In genomic region chr12:129716825-129717224, GRCh38 we compare ENCODE assay signal across 6 cellular contexts.
"Had no signal": no experiment of that assay in that cellular context is flagged by ENCODE, and none has a peak within 500 bp of the region (broad histone marks: within the 10 kb centered on the region; RNA-seq: fewer than 3 reads in every experiment).

No MANE protein-coding gene starts in this region.

- ATAC-seq: GM23338, HCT116, HepG2 had no signal

- H3K4me1 ChIP-seq: HAP-1 had no signal

- H3K36me3 ChIP-seq: HAP-1 had no signal

- H3K9me3 ChIP-seq: HAP-1 had no signal

- H2AFZ ChIP-seq: GM23338 had no signal

- H3K27ac ChIP-seq: HL-60 had no signal

- H3K4me3 ChIP-seq: GM23338, HAP-1 had no signal

- DNase-seq: HFFc6 had no signal

- H3K4me2 ChIP-seq: GM23338 had no signal
